Comparison of ENCODE assay signal across 18 cellular contexts in the genomic region with DNA sequence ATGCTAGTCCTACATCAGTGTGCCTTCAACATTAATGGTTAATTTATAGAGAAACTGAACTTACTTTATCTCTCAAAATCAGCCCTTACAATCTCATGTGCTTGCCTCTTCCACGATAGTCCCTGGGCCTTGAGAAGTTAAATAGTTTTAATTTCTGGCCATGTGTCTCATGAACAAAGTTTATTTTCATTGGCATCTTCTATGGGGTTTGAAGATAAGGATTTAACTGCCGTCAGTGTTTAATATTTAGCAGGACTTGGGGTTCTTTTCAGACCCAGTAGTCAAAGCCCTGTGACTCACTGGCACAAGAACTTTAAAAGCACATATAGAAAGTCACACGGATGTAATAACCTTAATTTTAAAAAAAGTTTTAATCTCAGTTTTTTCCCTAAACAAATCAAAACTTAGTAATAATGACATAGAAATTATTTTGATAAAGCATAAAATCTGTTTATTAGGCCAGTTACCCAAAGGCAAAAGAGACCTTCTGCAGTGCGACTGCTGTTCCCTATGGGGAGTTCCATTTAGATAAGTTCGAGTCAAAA. TPM values are rescaled to one million over a fixed set of nuclear protein-coding genes. Genes with fewer than 3 reads are reported as not detected.
"Had no signal": no experiment of that assay in that cellular context is flagged by ENCODE, and none has a peak within 500 bp of the region (broad histone marks: within the 10 kb centered on the region; RNA-seq: fewer than 3 reads in every experiment).

No MANE protein-coding gene starts in this region.

- H3K9me3 Mint-ChIP-seq: effector memory CD8-positive, alpha-beta T cell; naive thymus-derived CD8-positive, alpha-beta T cell; stimulated activated effector memory CD8-positive, alpha-beta T cell treated with anti-CD3 and anti-CD28 coated beads, Interleukin-12 subunit alpha, Interleukin-12 subunit beta, amount 100 ng/mL, for 72 hours had no signal

- H3K27me3 Mint-ChIP-seq: dendritic cell treated with granulocyte-macrophage colony-stimulating factor and Interleukin-4, amounts not matched to agents 40 ng/mL and 50 ng/mL, for 4 days; naive thymus-derived CD8-positive, alpha-beta T cell had no signal

- H3K36me3 ChIP-seq: neutrophil, tibial nerve had no signal

- H3K27ac Mint-ChIP-seq: activated naive CD8-positive, alpha-beta T cell; dendritic cell treated with granulocyte-macrophage colony-stimulating factor and Interleukin-4, amounts not matched to agents 40 ng/mL and 50 ng/mL, for 4 days; effector memory CD8-positive, alpha-beta T cell; naive thymus-derived CD8-positive, alpha-beta T cell; stimulated activated effector memory CD8-positive, alpha-beta T cell treated with anti-CD3 and anti-CD28 coated beads, Interleukin-12 subunit alpha, Interleukin-12 subunit beta, amount 100 ng/mL, for 72 hours had no signal

- H3K9me3 ChIP-seq: mucosa of descending colon, neutrophil, tibial nerve had no signal

- H3K36me3 Mint-ChIP-seq: activated naive CD8-positive, alpha-beta T cell; naive thymus-derived CD8-positive, alpha-beta T cell; stimulated activated effector memory CD8-positive, alpha-beta T cell treated with anti-CD3 and anti-CD28 coated beads, Interleukin-12 subunit alpha, Interleukin-12 subunit beta, amount 100 ng/mL, for 72 hours had no signal

- H3K4me3 Mint-ChIP-seq: activated naive CD8-positive, alpha-beta T cell; dendritic cell treated with granulocyte-macrophage colony-stimulating factor and Interleukin-4, amounts not matched to agents 40 ng/mL and 50 ng/mL, for 4 days; effector memory CD8-positive, alpha-beta T cell; naive thymus-derived CD8-positive, alpha-beta T cell; stimulated activated effector memory CD8-positive, alpha-beta T cell treated with anti-CD3 and anti-CD28 coated beads, Interleukin-12 subunit alpha, Interleukin-12 subunit beta, amount 100 ng/mL, for 72 hours had no signal

- H3K27me3 ChIP-seq: neutrophil, tibial nerve had no signal

- H3K4me3 ChIP-seq: mucosa of descending colon, tibial nerve had no signal

- H3K4me1 ChIP-seq: tibial nerve had no signal

- DNase-seq: activated CD4-positive, alpha-beta T cell treated with anti-CD3 and anti-CD28 coated beads, Interleukin-2, amount 50 U/mL, for 1 hour; activated effector memory CD4-positive, alpha-beta T cell treated with anti-CD3 and anti-CD28 coated beads, Interleukin-2, amount 50 U/mL, for 16 hours; activated T-cell treated with anti-CD3 and anti-CD28 coated beads for 4 hours; anterior cingulate cortex; central memory CD4-positive, alpha-beta T cell; effector memory CD8-positive, alpha-beta T cell; foreskin fibroblast; mucosa of descending colon; naive thymus-derived CD8-positive, alpha-beta T cell; right cardiac atrium had no signal

- H3K27ac ChIP-seq: neutrophil, tibial nerve had no signal

- H3K4me1 Mint-ChIP-seq: naive thymus-derived CD8-positive, alpha-beta T cell; stimulated activated effector memory CD8-positive, alpha-beta T cell treated with anti-CD3 and anti-CD28 coated beads, Interleukin-12 subunit alpha, Interleukin-12 subunit beta, amount 100 ng/mL, for 72 hours had no signal

RNA-seq across cellular contexts. Expression of gene SMIM9, which starts 19.1 kb away (rescaled TPM):
- total RNA-seq: activated CD8-positive, alpha-beta memory T cell treated with anti-CD3 and anti-CD28 coated beads for 36 hours; mucosa of descending colon; naive thymus-derived CD8-positive, alpha-beta T cell; posterior vena cava; right cardiac atrium; T-helper 2 cell treated with Interferon-gamma antibody and Interleukin-4, amounts not matched to agents 100 ng/mL and 5 ng/mL, for 36 hours; tibial nerve had no signal
- polyA plus RNA-seq: naive thymus-derived CD8-positive, alpha-beta T cell; right cardiac atrium had no signal
